ENCODE assay signal across 8 cellular contexts in genomic region chr22:21641417-21641794, GRCh38. TPM values are rescaled to one million over a fixed set of nuclear protein-coding genes. Genes with fewer than 3 reads are reported as not detected.
DNase-seq lines count a peak whose midpoint lies in the region; ATAC-seq and TF ChIP-seq lines count a peak whose summit lies in the region.

No MANE protein-coding gene starts in this region.

- TF ChIP-seq CTCF in HL-60 (IDR thresholded peaks at IDR 0.05; ENCODE audit: insufficient read depth, low read length) (no peak), WERI-Rb-1 (IDR thresholded peaks at IDR 0.05; ENCODE audit: low read depth, low read length) (peak; percentile 66)

- ATAC-seq in Right ventricle myocardium inferior (peak; percentile 49), HG03565 (IDR thresholded peaks at IDR 0.05; ENCODE audit: unreplicated experiment) (no peak)

- peak overlapping the region; percentile 41 for H2AFZ ChIP-seq in neuron (ENCODE audit: low read depth, low read length)

- intact Hi-C loops in Right ventricle myocardium inferior (cut with DNase I) (no loop called here), cardiac septum (cut with DNase I) (no loop called here), posterior vena cava (cut with DNase I) (no loop called here)

- no peak for DNase-seq in Right ventricle myocardium inferior (ENCODE audit: missing footprints)
- no peak for DNase-seq in cardiac septum (ENCODE audit: low spot score)
- DNase-seq in HL-60 (ENCODE audit: low read depth in 1 of 2, low spot score in 1 of 2) = peak in 1 of 2 experiments; percentile 41
- peak; percentile 72 for DNase-seq in WERI-Rb-1
- DNase-seq in foreskin melanocyte = peak; percentile 64
- DNase-seq in posterior vena cava (ENCODE audit: low spot score) = no peak

- H3K9me3 ChIP-seq in WERI-Rb-1 (ENCODE audit: severe bottlenecking) = no peaks in the 10 kb centered on the region
- no peaks in the 10 kb centered on the region for H3K9me3 ChIP-seq in neuron (ENCODE audit: low read length)

- H3K4me1 ChIP-seq in neuron (ENCODE audit: insufficient read depth, low read length) = peaks cover 19% of the 10 kb centered on the region

- H3K4me3 ChIP-seq in HL-60 (replicated peaks; ENCODE audit: insufficient read depth, low read length) (peak overlapping the region; percentile 39), WERI-Rb-1 (ENCODE audit: low read depth, low read length) (peak overlapping the region; percentile 71), neuron (ENCODE audit: low read length) (peak overlapping the region; percentile 88)

- peaks cover 17% of the 10 kb centered on the region for H3K36me3 ChIP-seq in WERI-Rb-1
- H3K36me3 ChIP-seq in neuron (ENCODE audit: insufficient read depth, low read length) = peaks cover 6% of the 10 kb centered on the region

- no peaks in the 10 kb centered on the region for H3K27me3 ChIP-seq in HL-60 (ENCODE audit: insufficient read depth, poor library complexity, severe bottlenecking)
- no peaks in the 10 kb centered on the region for H3K27me3 ChIP-seq in WERI-Rb-1 (ENCODE audit: insufficient read depth, low read depth, severe bottlenecking)
- H3K27me3 ChIP-seq in neuron (ENCODE audit: insufficient read depth, low read length) = no peaks in the 10 kb centered on the region

- H3K27ac ChIP-seq in HL-60 (replicated peaks) (peak overlapping the region; percentile 50), WERI-Rb-1 (peak overlapping the region; percentile 67)

RNA-seq across cellular contexts. Expression of gene SDF2L1, which starts 0.7 kb away (rescaled TPM):
- total RNA-seq in Right ventricle myocardium inferior (20.7 TPM), cardiac septum (33.3 TPM), posterior vena cava (10 to 100 TPM; 27.8 to 33.1 TPM)

RNA-seq across cellular contexts. Expression of gene CCDC116, which starts 8.8 kb away (rescaled TPM):
- total RNA-seq in Right ventricle myocardium inferior (0.16 TPM), cardiac septum (0.43 TPM), posterior vena cava (under 1 TPM; 0.23 to 0.38 TPM)

RNA-seq across cellular contexts. Expression of gene YDJC, which starts 11.6 kb away (rescaled TPM):
- total RNA-seq in Right ventricle myocardium inferior (5.4 TPM), cardiac septum (5.9 TPM), posterior vena cava (1 to 10 TPM; 7.1 to 8.5 TPM)

RNA-seq across cellular contexts. Expression of gene PPIL2, which starts 24.4 kb away (rescaled TPM):
- total RNA-seq in Right ventricle myocardium inferior = 24.5 TPM
- 25.9 TPM for total RNA-seq in cardiac septum
- total RNA-seq in posterior vena cava = 10 to 100 TPM; 28.9 to 29.5 TPM

Comparison
In these comparisons a context has a peak if more than half of its experiments do, and no peak if none do; other contexts are left out.
1. DNase-seq: peak in WERI-Rb-1 (single experiment) and foreskin melanocyte (single experiment); none in Right ventricle myocardium inferior (single experiment), cardiac septum (single experiment) and posterior vena cava (single experiment).
2. Peak in every context shown above with its lines, with median percentiles within 50 percentile points of each other: H3K4me3 ChIP-seq.